Comparison of ENCODE assay signal across 30 cellular contexts in genomic region chrX:134476284-134476683, GRCh38.
"Had no signal": no experiment of that assay in that cellular context is flagged by ENCODE, and none has a peak within 500 bp of the region (broad histone marks: within the 10 kb centered on the region; RNA-seq: fewer than 3 reads in every experiment).

No MANE protein-coding gene starts in this region.

- H3K36me3 ChIP-seq: colonic mucosa, gastrocnemius medialis had no signal

- H3K4me3 Mint-ChIP-seq: activated CD4-positive, alpha-beta memory T cell treated with anti-CD3 and anti-CD28 coated beads for 36 hours; activated CD4-positive, alpha-beta T cell treated with anti-CD3 and anti-CD28 coated beads for 36 hours; activated CD4-positive, alpha-beta T cell treated with anti-CD3 and anti-CD28 coated beads, Interleukin-2, amount 10 ng/mL, durations not matched to agents 24 days and 14 days; activated CD8-positive, alpha-beta memory T cell treated with anti-CD3 and anti-CD28 coated beads, Interleukin-2, amount 10 ng/mL, durations not matched to agents 7 days and 5 days; activated CD8-positive, alpha-beta T cell treated with anti-CD3 and anti-CD28 coated beads, Interleukin-2, amount 10 ng/mL, durations not matched to agents 7 days and 5 days; activated naive CD8-positive, alpha-beta T cell; activated T-helper 17 cell treated with anti-CD3 and anti-CD28 coated beads, Interleukin-2, amount 50 U/mL, for 72 hours had no signal

- H3K9me3 Mint-ChIP-seq: activated CD4-positive, alpha-beta memory T cell treated with anti-CD3 and anti-CD28 coated beads for 36 hours; activated CD4-positive, alpha-beta T cell treated with anti-CD3 and anti-CD28 coated beads, Interleukin-2, amount 10 ng/mL, durations not matched to agents 24 days and 14 days; activated T-helper 17 cell treated with anti-CD3 and anti-CD28 coated beads, Interleukin-2, amount 50 U/mL, for 72 hours had no signal

- H3K27me3 Mint-ChIP-seq: activated CD4-positive, alpha-beta memory T cell treated with anti-CD3 and anti-CD28 coated beads for 36 hours; activated CD4-positive, alpha-beta T cell treated with anti-CD3 and anti-CD28 coated beads for 36 hours; activated CD4-positive, alpha-beta T cell treated with anti-CD3 and anti-CD28 coated beads, Interleukin-2, amount 10 ng/mL, durations not matched to agents 24 days and 14 days; activated CD8-positive, alpha-beta memory T cell treated with anti-CD3 and anti-CD28 coated beads, Interleukin-2, amount 10 ng/mL, durations not matched to agents 7 days and 5 days; activated naive CD8-positive, alpha-beta T cell; activated T-helper 17 cell treated with anti-CD3 and anti-CD28 coated beads, Interleukin-2, amount 50 U/mL, for 72 hours had no signal

- H3K27ac ChIP-seq: body of pancreas, colonic mucosa, epithelial cell of prostate, foreskin keratinocyte, gastrocnemius medialis, heart left ventricle had no signal

- ATAC-seq: activated CD4-positive, alpha-beta T cell treated with anti-CD3 and anti-CD28 coated beads for 36 hours; activated CD8-positive, alpha-beta memory T cell treated with anti-CD3 and anti-CD28 coated beads, Interleukin-2, amount 10 ng/mL, durations not matched to agents 7 days and 5 days; activated CD8-positive, alpha-beta T cell treated with anti-CD3 and anti-CD28 coated beads, Interleukin-2, amount 10 ng/mL, durations not matched to agents 7 days and 5 days; activated T-helper 17 cell treated with anti-CD3 and anti-CD28 coated beads, Interleukin-2, amount 50 U/mL, for 72 hours; body of pancreas; esophagus mucosa; foreskin keratinocyte; gastrocnemius medialis; heart left ventricle had no signal

- H3K4me3 ChIP-seq: body of pancreas, colonic mucosa, gastrocnemius medialis, heart left ventricle had no signal

- H3K4me1 Mint-ChIP-seq: activated CD4-positive, alpha-beta T cell treated with anti-CD3 and anti-CD28 coated beads for 36 hours; activated CD8-positive, alpha-beta memory T cell treated with anti-CD3 and anti-CD28 coated beads, Interleukin-2, amount 10 ng/mL, durations not matched to agents 7 days and 5 days; activated T-helper 17 cell treated with anti-CD3 and anti-CD28 coated beads, Interleukin-2, amount 50 U/mL, for 72 hours had no signal

- H3K9me3 ChIP-seq: body of pancreas, colonic mucosa, gastrocnemius medialis, heart left ventricle had no signal

- H3K27ac Mint-ChIP-seq: activated CD4-positive, alpha-beta memory T cell treated with anti-CD3 and anti-CD28 coated beads for 36 hours; activated CD4-positive, alpha-beta T cell treated with anti-CD3 and anti-CD28 coated beads for 36 hours; activated CD4-positive, alpha-beta T cell treated with anti-CD3 and anti-CD28 coated beads, Interleukin-2, amount 10 ng/mL, durations not matched to agents 24 days and 14 days; activated CD8-positive, alpha-beta memory T cell treated with anti-CD3 and anti-CD28 coated beads, Interleukin-2, amount 10 ng/mL, durations not matched to agents 7 days and 5 days; activated CD8-positive, alpha-beta T cell treated with anti-CD3 and anti-CD28 coated beads, Interleukin-2, amount 10 ng/mL, durations not matched to agents 7 days and 5 days; activated naive CD8-positive, alpha-beta T cell; activated T-helper 17 cell treated with anti-CD3 and anti-CD28 coated beads, Interleukin-2, amount 50 U/mL, for 72 hours had no signal

- DNase-seq: activated CD4-positive, alpha-beta memory T cell treated with anti-CD3 and anti-CD28 coated beads for 36 hours; activated CD4-positive, alpha-beta T cell treated with anti-CD3 and anti-CD28 coated beads for 36 hours; activated CD4-positive, alpha-beta T cell treated with anti-CD3 and anti-CD28 coated beads, Interleukin-2, amount 10 ng/mL, durations not matched to agents 24 days and 14 days; activated CD4-positive, CD25-positive, alpha-beta regulatory T cell; activated CD4-positive, CD25-positive, alpha-beta regulatory T cell treated with anti-CD3 and anti-CD28 coated beads, Interleukin-2, amount 50 U/mL, for 72 hours; activated CD8-positive, alpha-beta memory T cell treated with anti-CD3 and anti-CD28 coated beads, Interleukin-2, amount 10 ng/mL, durations not matched to agents 7 days and 5 days; activated CD8-positive, alpha-beta memory T cell treated with anti-CD3 and anti-CD28 coated beads, Interleukin-2, amount 50 U/mL, for 4 hours; activated CD8-positive, alpha-beta T cell treated with anti-CD3 and anti-CD28 coated beads, Interleukin-2, amount 10 ng/mL, durations not matched to agents 7 days and 5 days; activated effector memory CD4-positive, alpha-beta T cell treated with Interleukin-2 at 50 U/mL for 16 hours; activated gamma-delta T cell treated with Interleukin-2 at 50 U/mL for 16 hours; activated naive CD4-positive, alpha-beta T cell treated with anti-CD3 and anti-CD28 coated beads, Interleukin-2, amount 50 U/mL, for 16 hours; activated naive CD4-positive, alpha-beta T cell treated with Interleukin-2 at 50 U/mL for 16 hours; activated T-cell treated with anti-CD3 and anti-CD28 coated beads, Interleukin-2, amount 50 U/mL, for 1 hour; amygdala; aorta; body of pancreas; caudate nucleus; colonic mucosa; effector CD8-positive, alpha-beta T cell; foreskin keratinocyte; gastrocnemius medialis; glutamatergic neuron; heart left ventricle; T-helper 2 cell had no signal

- FAIRE-seq: endometrium, endothelial cell of umbilical vein had no signal

- H3K27me3 ChIP-seq: body of pancreas, colonic mucosa, foreskin keratinocyte, gastrocnemius medialis, heart left ventricle had no signal

- H3K4me1 ChIP-seq: body of pancreas, colonic mucosa, gastrocnemius medialis, heart left ventricle had no signal
